ENCODE assay signal across 1 cellular context in the genomic region with DNA sequence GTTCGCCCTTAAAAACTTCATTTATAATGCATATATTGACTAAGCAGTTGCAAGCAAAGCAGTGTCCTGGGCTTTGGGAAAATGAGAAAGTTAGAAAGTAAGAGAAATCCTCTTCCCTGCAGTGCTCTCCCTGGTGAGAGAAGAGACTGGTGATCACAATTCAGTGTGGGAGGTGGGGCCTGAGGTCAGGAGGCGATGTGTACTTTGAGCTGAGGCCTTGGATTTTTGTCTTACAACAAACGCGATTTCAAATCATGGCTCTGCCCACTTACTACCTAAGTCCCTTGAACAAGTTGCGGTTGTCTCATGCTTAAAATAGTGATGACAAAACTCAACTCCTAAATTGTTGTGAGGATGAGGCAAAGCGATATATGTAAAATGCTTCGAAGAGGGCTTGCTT.
TF ChIP-seq lines count a peak whose summit lies in the region.

No MANE protein-coding gene starts in this region.

TF ChIP-seq in HepG2, 621 proteins besides CTCF, POLR2A, EP300 and RAD21 (continued from another document and continues in another):
- TF ChIP-seq, protein P1, sequence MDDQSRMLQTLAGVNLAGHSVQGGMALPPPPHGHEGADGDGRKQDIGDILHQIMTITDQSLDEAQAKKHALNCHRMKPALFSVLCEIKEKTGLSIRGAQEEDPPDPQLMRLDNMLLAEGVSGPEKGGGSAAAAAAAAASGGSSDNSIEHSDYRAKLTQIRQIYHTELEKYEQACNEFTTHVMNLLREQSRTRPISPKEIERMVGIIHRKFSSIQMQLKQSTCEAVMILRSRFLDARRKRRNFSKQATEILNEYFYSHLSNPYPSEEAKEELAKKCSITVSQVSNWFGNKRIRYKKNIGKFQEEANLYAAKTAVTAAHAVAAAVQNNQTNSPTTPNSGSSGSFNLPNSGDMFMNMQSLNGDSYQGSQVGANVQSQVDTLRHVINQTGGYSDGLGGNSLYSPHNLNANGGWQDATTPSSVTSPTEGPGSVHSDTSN (CRISPR knock-in tag; IDR thresholded peaks at IDR 0.05; ENCODE audit: borderline replicate concordance): no peak
- TF ChIP-seq, protein P2, sequence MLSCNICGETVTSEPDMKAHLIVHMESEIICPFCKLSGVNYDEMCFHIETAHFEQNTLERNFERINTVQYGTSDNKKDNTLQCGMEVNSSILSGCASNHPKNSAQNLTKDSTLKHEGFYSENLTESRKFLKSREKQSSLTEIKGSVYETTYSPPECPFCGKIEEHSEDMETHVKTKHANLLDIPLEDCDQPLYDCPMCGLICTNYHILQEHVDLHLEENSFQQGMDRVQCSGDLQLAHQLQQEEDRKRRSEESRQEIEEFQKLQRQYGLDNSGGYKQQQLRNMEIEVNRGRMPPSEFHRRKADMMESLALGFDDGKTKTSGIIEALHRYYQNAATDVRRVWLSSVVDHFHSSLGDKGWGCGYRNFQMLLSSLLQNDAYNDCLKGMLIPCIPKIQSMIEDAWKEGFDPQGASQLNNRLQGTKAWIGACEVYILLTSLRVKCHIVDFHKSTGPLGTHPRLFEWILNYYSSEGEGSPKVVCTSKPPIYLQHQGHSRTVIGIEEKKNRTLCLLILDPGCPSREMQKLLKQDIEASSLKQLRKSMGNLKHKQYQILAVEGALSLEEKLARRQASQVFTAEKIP (CRISPR knock-in tag; IDR thresholded peaks at IDR 0.05; ENCODE audit: borderline replicate concordance): no peak
- TF ChIP-seq ZNF619 (CRISPR knock-in tag; IDR thresholded peaks at IDR 0.05) (no peak), CREM (IDR thresholded peaks at IDR 0.05) (no peak), CREM (CRISPR knock-in tag; IDR thresholded peaks at IDR 0.05) (no peak), HNRNPK (IDR thresholded peaks at IDR 0.05; ENCODE audit: low read depth, low read length, poor library complexity, severe bottlenecking) (no peak), ZNF629 (CRISPR knock-in tag; conservative IDR thresholded peaks at IDR 0.05) (no peak), FOXK1 (CRISPR knock-in tag; IDR thresholded peaks at IDR 0.05; ENCODE audit: borderline replicate concordance, low read depth) (no peak), ARID2 (CRISPR knock-in tag; IDR thresholded peaks at IDR 0.05; ENCODE audit: borderline replicate concordance) (no peak), MTA3 (CRISPR knock-in tag; IDR thresholded peaks at IDR 0.05) (no peak), ZBTB42 (CRISPR knock-in tag; IDR thresholded peaks at IDR 0.05) (no peak), TP53 (CRISPR knock-in tag; conservative IDR thresholded peaks at IDR 0.05) (no peak), NFE2L1 (CRISPR knock-in tag; IDR thresholded peaks at IDR 0.05; ENCODE audit: borderline replicate concordance) (no peak), NRL (CRISPR knock-in tag; IDR thresholded peaks at IDR 0.05; ENCODE audit: borderline replicate concordance) (no peak), PAX8 (CRISPR knock-in tag; IDR thresholded peaks at IDR 0.05; ENCODE audit: borderline replicate concordance) (no peak), ZNF644 (CRISPR knock-in tag; IDR thresholded peaks at IDR 0.05; ENCODE audit: low read depth) (peak; percentile 57; the same call in 1 of the 2 replicates), RXRA (CRISPR knock-in tag; IDR thresholded peaks at IDR 0.05) (no peak), CBFB (CRISPR knock-in tag; IDR thresholded peaks at IDR 0.05) (no peak), HHEX (CRISPR knock-in tag; IDR thresholded peaks at IDR 0.05) (no peak), ZBTB7A (CRISPR knock-in tag; IDR thresholded peaks at IDR 0.05) (no peak), ZNF530 (CRISPR knock-in tag; IDR thresholded peaks at IDR 0.05; ENCODE audit: low read depth) (no peak), PTBP1 (IDR thresholded peaks at IDR 0.05; ENCODE audit: low read depth, low read length, poor library complexity, severe bottlenecking) (no peak), ZNF577 (CRISPR knock-in tag; IDR thresholded peaks at IDR 0.05; ENCODE audit: borderline replicate concordance, low read depth) (no peak), YEATS2 (CRISPR knock-in tag; IDR thresholded peaks at IDR 0.05; ENCODE audit: borderline replicate concordance) (no peak), MXD4 (CRISPR knock-in tag; IDR thresholded peaks at IDR 0.05) (no peak), ZNF225 (CRISPR knock-in tag; IDR thresholded peaks at IDR 0.05) (no peak), SAFB2 (CRISPR knock-in tag; IDR thresholded peaks at IDR 0.05; ENCODE audit: borderline replicate concordance, low read depth) (no peak), TAF15 (IDR thresholded peaks at IDR 0.05; ENCODE audit: low read depth, low read length, poor library complexity, severe bottlenecking) (no peak), MIXL1 (CRISPR knock-in tag; IDR thresholded peaks at IDR 0.05) (no peak), ZNF296 (CRISPR knock-in tag; conservative IDR thresholded peaks at IDR 0.05) (no peak)
- TF ChIP-seq, protein P3, sequence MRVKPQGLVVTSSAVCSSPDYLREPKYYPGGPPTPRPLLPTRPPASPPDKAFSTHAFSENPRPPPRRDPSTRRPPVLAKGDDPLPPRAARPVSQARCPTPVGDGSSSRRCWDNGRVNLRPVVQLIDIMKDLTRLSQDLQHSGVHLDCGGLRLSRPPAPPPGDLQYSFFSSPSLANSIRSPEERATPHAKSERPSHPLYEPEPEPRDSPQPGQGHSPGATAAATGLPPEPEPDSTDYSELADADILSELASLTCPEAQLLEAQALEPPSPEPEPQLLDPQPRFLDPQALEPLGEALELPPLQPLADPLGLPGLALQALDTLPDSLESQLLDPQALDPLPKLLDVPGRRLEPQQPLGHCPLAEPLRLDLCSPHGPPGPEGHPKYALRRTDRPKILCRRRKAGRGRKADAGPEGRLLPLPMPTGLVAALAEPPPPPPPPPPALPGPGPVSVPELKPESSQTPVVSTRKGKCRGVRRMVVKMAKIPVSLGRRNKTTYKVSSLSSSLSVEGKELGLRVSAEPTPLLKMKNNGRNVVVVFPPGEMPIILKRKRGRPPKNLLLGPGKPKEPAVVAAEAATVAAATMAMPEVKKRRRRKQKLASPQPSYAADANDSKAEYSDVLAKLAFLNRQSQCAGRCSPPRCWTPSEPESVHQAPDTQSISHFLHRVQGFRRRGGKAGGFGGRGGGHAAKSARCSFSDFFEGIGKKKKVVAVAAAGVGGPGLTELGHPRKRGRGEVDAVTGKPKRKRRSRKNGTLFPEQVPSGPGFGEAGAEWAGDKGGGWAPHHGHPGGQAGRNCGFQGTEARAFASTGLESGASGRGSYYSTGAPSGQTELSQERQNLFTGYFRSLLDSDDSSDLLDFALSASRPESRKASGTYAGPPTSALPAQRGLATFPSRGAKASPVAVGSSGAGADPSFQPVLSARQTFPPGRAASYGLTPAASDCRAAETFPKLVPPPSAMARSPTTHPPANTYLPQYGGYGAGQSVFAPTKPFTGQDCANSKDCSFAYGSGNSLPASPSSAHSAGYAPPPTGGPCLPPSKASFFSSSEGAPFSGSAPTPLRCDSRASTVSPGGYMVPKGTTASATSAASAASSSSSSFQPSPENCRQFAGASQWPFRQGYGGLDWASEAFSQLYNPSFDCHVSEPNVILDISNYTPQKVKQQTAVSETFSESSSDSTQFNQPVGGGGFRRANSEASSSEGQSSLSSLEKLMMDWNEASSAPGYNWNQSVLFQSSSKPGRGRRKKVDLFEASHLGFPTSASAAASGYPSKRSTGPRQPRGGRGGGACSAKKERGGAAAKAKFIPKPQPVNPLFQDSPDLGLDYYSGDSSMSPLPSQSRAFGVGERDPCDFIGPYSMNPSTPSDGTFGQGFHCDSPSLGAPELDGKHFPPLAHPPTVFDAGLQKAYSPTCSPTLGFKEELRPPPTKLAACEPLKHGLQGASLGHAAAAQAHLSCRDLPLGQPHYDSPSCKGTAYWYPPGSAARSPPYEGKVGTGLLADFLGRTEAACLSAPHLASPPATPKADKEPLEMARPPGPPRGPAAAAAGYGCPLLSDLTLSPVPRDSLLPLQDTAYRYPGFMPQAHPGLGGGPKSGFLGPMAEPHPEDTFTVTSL (CRISPR knock-in tag; IDR thresholded peaks at IDR 0.05; ENCODE audit: borderline replicate concordance): peak; percentile 62; the same call in 1 of the 2 replicates
- TF ChIP-seq, protein P4, sequence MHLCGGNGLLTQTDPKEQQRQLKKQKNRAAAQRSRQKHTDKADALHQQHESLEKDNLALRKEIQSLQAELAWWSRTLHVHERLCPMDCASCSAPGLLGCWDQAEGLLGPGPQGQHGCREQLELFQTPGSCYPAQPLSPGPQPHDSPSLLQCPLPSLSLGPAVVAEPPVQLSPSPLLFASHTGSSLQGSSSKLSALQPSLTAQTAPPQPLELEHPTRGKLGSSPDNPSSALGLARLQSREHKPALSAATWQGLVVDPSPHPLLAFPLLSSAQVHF (CRISPR knock-in tag; IDR thresholded peaks at IDR 0.05): no peak
- TF ChIP-seq, protein P5, sequence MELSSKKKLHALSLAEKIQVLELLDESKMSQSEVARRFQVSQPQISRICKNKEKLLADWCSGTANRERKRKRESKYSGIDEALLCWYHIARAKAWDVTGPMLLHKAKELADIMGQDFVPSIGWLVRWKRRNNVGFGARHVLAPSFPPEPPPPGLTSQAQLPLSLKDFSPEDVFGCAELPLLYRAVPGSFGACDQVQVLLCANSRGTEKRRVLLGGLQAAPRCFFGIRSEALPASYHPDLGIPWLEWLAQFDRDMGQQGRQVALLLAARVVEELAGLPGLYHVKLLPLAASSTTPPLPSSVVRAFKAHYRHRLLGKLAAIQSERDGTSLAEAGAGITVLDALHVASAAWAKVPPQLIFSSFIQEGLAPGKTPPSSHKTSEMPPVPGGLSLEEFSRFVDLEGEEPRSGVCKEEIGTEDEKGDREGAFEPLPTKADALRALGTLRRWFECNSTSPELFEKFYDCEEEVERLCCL (CRISPR knock-in tag; IDR thresholded peaks at IDR 0.05; ENCODE audit: borderline replicate concordance): no peak
- TF ChIP-seq, protein P6, sequence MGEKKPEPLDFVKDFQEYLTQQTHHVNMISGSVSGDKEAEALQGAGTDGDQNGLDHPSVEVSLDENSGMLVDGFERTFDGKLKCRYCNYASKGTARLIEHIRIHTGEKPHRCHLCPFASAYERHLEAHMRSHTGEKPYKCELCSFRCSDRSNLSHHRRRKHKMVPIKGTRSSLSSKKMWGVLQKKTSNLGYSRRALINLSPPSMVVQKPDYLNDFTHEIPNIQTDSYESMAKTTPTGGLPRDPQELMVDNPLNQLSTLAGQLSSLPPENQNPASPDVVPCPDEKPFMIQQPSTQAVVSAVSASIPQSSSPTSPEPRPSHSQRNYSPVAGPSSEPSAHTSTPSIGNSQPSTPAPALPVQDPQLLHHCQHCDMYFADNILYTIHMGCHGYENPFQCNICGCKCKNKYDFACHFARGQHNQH (CRISPR knock-in tag; IDR thresholded peaks at IDR 0.05): no peak
- TF ChIP-seq, protein P7, sequence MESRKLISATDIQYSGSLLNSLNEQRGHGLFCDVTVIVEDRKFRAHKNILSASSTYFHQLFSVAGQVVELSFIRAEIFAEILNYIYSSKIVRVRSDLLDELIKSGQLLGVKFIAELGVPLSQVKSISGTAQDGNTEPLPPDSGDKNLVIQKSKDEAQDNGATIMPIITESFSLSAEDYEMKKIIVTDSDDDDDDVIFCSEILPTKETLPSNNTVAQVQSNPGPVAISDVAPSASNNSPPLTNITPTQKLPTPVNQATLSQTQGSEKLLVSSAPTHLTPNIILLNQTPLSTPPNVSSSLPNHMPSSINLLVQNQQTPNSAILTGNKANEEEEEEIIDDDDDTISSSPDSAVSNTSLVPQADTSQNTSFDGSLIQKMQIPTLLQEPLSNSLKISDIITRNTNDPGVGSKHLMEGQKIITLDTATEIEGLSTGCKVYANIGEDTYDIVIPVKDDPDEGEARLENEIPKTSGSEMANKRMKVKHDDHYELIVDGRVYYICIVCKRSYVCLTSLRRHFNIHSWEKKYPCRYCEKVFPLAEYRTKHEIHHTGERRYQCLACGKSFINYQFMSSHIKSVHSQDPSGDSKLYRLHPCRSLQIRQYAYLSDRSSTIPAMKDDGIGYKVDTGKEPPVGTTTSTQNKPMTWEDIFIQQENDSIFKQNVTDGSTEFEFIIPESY (CRISPR knock-in tag; IDR thresholded peaks at IDR 0.05): peak; percentile 65
- TF ChIP-seq, protein P8, sequence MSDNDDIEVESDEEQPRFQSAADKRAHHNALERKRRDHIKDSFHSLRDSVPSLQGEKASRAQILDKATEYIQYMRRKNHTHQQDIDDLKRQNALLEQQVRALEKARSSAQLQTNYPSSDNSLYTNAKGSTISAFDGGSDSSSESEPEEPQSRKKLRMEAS (IDR thresholded peaks at IDR 0.05): no peak
- TF ChIP-seq, protein P9, sequence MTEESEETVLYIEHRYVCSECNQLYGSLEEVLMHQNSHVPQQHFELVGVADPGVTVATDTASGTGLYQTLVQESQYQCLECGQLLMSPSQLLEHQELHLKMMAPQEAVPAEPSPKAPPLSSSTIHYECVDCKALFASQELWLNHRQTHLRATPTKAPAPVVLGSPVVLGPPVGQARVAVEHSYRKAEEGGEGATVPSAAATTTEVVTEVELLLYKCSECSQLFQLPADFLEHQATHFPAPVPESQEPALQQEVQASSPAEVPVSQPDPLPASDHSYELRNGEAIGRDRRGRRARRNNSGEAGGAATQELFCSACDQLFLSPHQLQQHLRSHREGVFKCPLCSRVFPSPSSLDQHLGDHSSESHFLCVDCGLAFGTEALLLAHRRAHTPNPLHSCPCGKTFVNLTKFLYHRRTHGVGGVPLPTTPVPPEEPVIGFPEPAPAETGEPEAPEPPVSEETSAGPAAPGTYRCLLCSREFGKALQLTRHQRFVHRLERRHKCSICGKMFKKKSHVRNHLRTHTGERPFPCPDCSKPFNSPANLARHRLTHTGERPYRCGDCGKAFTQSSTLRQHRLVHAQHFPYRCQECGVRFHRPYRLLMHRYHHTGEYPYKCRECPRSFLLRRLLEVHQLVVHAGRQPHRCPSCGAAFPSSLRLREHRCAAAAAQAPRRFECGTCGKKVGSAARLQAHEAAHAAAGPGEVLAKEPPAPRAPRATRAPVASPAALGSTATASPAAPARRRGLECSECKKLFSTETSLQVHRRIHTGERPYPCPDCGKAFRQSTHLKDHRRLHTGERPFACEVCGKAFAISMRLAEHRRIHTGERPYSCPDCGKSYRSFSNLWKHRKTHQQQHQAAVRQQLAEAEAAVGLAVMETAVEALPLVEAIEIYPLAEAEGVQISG (CRISPR knock-in tag; IDR thresholded peaks at IDR 0.05): no peak
- TF ChIP-seq, protein P10, sequence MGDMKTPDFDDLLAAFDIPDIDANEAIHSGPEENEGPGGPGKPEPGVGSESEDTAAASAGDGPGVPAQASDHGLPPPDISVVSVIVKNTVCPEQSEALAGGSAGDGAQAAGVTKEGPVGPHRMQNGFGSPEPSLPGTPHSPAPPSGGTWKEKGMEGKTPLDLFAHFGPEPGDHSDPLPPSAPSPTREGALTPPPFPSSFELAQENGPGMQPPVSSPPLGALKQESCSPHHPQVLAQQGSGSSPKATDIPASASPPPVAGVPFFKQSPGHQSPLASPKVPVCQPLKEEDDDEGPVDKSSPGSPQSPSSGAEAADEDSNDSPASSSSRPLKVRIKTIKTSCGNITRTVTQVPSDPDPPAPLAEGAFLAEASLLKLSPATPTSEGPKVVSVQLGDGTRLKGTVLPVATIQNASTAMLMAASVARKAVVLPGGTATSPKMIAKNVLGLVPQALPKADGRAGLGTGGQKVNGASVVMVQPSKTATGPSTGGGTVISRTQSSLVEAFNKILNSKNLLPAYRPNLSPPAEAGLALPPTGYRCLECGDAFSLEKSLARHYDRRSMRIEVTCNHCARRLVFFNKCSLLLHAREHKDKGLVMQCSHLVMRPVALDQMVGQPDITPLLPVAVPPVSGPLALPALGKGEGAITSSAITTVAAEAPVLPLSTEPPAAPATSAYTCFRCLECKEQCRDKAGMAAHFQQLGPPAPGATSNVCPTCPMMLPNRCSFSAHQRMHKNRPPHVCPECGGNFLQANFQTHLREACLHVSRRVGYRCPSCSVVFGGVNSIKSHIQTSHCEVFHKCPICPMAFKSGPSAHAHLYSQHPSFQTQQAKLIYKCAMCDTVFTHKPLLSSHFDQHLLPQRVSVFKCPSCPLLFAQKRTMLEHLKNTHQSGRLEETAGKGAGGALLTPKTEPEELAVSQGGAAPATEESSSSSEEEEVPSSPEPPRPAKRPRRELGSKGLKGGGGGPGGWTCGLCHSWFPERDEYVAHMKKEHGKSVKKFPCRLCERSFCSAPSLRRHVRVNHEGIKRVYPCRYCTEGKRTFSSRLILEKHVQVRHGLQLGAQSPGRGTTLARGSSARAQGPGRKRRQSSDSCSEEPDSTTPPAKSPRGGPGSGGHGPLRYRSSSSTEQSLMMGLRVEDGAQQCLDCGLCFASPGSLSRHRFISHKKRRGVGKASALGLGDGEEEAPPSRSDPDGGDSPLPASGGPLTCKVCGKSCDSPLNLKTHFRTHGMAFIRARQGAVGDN (CRISPR knock-in tag; IDR thresholded peaks at IDR 0.05): no peak
